9 cellular contexts compared by ENCODE assay signal in the genomic region with DNA sequence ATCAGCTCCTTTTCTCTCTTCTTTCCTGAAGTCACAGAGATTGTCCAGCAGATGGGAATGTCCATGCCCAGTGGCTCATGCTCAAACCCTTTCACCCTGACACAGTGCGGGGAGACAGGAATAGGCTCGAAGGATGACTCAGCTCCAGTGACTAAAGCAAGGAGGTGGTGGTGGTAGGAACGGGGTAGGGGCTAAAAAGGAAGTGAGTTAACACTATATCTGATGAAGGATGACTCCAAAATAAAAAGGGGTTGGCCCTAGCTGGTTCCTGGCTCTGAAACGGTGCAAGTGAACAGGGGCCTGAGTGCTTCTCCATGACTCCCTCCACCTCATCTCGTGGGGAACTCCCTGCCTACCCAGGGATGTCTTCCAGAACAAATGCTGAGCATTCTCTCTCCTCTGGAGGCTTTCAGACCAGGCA.
A peak's percentile ranks its signal among the peaks of the same experiment; 100 is the strongest.
DNase-seq lines count a peak whose midpoint lies in the region; ATAC-seq and TF ChIP-seq lines count a peak whose summit lies in the region.
"Had no signal": no experiment of that assay in that cellular context is flagged by ENCODE, and none has a peak within 500 bp of the region (broad histone marks: within the 10 kb centered on the region; RNA-seq: fewer than 3 reads in every experiment).

No MANE protein-coding gene starts in this region.

- H3K9me3 ChIP-seq in CD8-positive, alpha-beta T cell (ENCODE audit: low read length), result no peaks in the 10 kb centered on the region
- H3K9me3 ChIP-seq in osteoblast (ENCODE audit: low read depth, low read length), result no peaks in the 10 kb centered on the region

- no peak for TF ChIP-seq CTCF in CD8-positive, alpha-beta T cell (IDR thresholded peaks at IDR 0.05)
- no peak for TF ChIP-seq CTCF in osteoblast (IDR thresholded peaks at IDR 0.05; ENCODE audit: extremely low read depth, low read depth, low read length)

- no peaks in the 10 kb centered on the region for H3K79me2 ChIP-seq in osteoblast (ENCODE audit: insufficient read depth, low read length)

- peak overlapping the region; percentile 45 for H3K4me2 ChIP-seq in osteoblast (ENCODE audit: insufficient read depth, low read length)

- H3K4me3 Mint-ChIP-seq in CD8-positive, alpha-beta T cell, result no peak overlapping the region

- H3K9me3 Mint-ChIP-seq in CD8-positive, alpha-beta T cell, result peaks cover 4% of the 10 kb centered on the region
- peaks cover 0 to 16% of the 10 kb centered on the region in 2 donors for H3K9me3 Mint-ChIP-seq in activated naive CD4-positive, alpha-beta T cell treated with anti-CD3 and anti-CD28 coated beads, Interleukin-2, amount 50 U/mL, for 72 hours

- H3K27ac ChIP-seq in CD8-positive, alpha-beta T cell (ENCODE audit: low read depth, low read length), result no peak overlapping the region
- H3K27ac ChIP-seq in osteoblast (ENCODE audit: low read depth, low read length), result peak overlapping the region; percentile 59
- H3K27ac ChIP-seq: cardiac muscle cell had no signal

- H3K4me3 ChIP-seq in CD8-positive, alpha-beta T cell (ENCODE audit: low read depth, low read length), result no peak overlapping the region
- peak overlapping the region; percentile 2 for H3K4me3 ChIP-seq in osteoblast (ENCODE audit: insufficient read depth, low read length)
- H3K4me3 ChIP-seq: cardiac muscle cell had no signal

- intact Hi-C loops in CD8-positive, alpha-beta T cell (cut with DNase I, micrococcal nuclease), result no loop called here
- intact Hi-C loops in head of caudate nucleus (cut with DNase I), result no loop called here

- peak; percentile 19 for ATAC-seq in CD8-positive, alpha-beta T cell
- peak; percentile 88 to 95 for ATAC-seq in activated naive CD4-positive, alpha-beta T cell treated with anti-CD3 and anti-CD28 coated beads, Interleukin-2, amount 50 U/mL, for 72 hours
- no peak for ATAC-seq in HG02870 (IDR thresholded peaks at IDR 0.05; ENCODE audit: unreplicated experiment)
- no peak for ATAC-seq in HG03378 (IDR thresholded peaks at IDR 0.05; ENCODE audit: unreplicated experiment)

- peaks cover 45% of the 10 kb centered on the region for H3K4me1 Mint-ChIP-seq in CD8-positive, alpha-beta T cell (ENCODE audit: low read depth)

- peak in 3 of 7 experiments; percentile 11 to 37 (median 26) for DNase-seq in CD8-positive, alpha-beta T cell
- DNase-seq in NOMO-1 treated with dmso at 0.1 percent for 144 hours (lab: John Stamatoyannopoulos, UW; ENCODE audit: unreplicated experiment) (peak; percentile 83), osteoblast (ENCODE audit: insufficient read length, low spot score, missing footprints) (no peak), GM19240 (ENCODE audit: insufficient read length, low spot score) (no peak), head of caudate nucleus (no peak)
- DNase-seq in activated naive CD4-positive, alpha-beta T cell treated with anti-CD3 and anti-CD28 coated beads, Interleukin-2, amount 50 U/mL, for 72 hours (ENCODE audit: low spot score in 2 of 2), result peak in 1 of 2 donors; percentile 68

- no peaks in the 10 kb centered on the region for H3K36me3 ChIP-seq in CD8-positive, alpha-beta T cell (ENCODE audit: insufficient read depth, low read length)
- H3K36me3 ChIP-seq in osteoblast (ENCODE audit: insufficient read depth, low read length), result no peaks in the 10 kb centered on the region
- H3K36me3 ChIP-seq: cardiac muscle cell had no signal

- POLR2A ChIA-PET in CD8-positive, alpha-beta T cell (lab: Charles Lee), result no interaction called here

- CTCF ChIA-PET in CD8-positive, alpha-beta T cell (lab: Charles Lee), result interaction anchor here (0.6 kb wide), 1 partner anchor 244 kb away, joined by 3 read pairs; no protein-coding TSS in a partner anchor

- peaks cover 22% of the 10 kb centered on the region for H3K4me1 ChIP-seq in CD8-positive, alpha-beta T cell (ENCODE audit: insufficient read depth, low read length)
- peaks cover 15% of the 10 kb centered on the region for H3K4me1 ChIP-seq in osteoblast (ENCODE audit: insufficient read depth, low read length)

- no peaks in the 10 kb centered on the region for H3K27me3 Mint-ChIP-seq in CD8-positive, alpha-beta T cell (ENCODE audit: low read depth)

- peak overlapping the region; percentile 58 for H2AFZ ChIP-seq in osteoblast (ENCODE audit: low read length)

- H3K27me3 ChIP-seq in CD8-positive, alpha-beta T cell (ENCODE audit: insufficient read depth, low read length), result no peaks in the 10 kb centered on the region
- H3K27me3 ChIP-seq in osteoblast (ENCODE audit: insufficient read depth, low read length), result no peaks in the 10 kb centered on the region

- no peak overlapping the region for H3K27ac Mint-ChIP-seq in CD8-positive, alpha-beta T cell
- H3K27ac Mint-ChIP-seq in activated naive CD4-positive, alpha-beta T cell treated with anti-CD3 and anti-CD28 coated beads, Interleukin-2, amount 50 U/mL, for 72 hours, result peak overlapping the region in 1 of 2 donors; percentile 38

- no peaks in the 10 kb centered on the region for H4K20me1 ChIP-seq in osteoblast (ENCODE audit: insufficient read depth, low read length)

- H3K36me3 Mint-ChIP-seq in CD8-positive, alpha-beta T cell, result no peaks in the 10 kb centered on the region
- peaks cover 0 to 14% of the 10 kb centered on the region in 2 donors for H3K36me3 Mint-ChIP-seq in activated naive CD4-positive, alpha-beta T cell treated with anti-CD3 and anti-CD28 coated beads, Interleukin-2, amount 50 U/mL, for 72 hours

Comparison
In these comparisons a context has a peak if more than half of its experiments do, and no peak if none do; other contexts are left out.
1. ATAC-seq: peak in CD8-positive, alpha-beta T cell (single experiment) and activated naive CD4-positive, alpha-beta T cell treated with anti-CD3 and anti-CD28 coated beads, Interleukin-2, amount 50 U/mL, for 72 hours (2 of 2); none in HG02870 (single experiment) and HG03378 (single experiment).